In the genomic region with DNA sequence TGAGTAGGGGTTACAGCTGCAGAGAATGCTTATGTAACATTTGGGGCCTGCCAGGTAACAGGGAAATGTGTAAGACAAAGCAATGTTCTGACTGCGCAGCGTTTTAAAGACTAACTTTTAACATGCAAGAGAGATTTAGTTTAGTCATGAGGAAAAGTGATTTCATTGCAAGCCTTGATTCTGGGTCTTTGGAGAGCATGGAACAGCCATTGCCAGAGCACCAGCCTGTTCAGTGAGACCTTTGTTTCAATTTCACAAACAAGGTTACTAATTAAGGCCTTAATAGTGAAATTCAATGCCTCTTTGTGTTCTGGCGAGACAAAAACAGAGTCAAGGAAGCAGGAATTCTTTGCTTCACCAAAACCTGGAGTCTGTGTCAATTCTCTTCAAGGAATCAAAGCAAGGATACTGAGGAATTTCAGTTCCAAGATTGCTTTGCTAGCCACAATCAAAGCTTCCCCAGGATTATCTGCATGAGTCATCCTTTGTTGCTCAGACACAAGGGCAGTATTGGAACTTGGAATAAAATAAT, we compare ENCODE assay signal across 10 cellular contexts. TPM values are rescaled to one million over a fixed set of nuclear protein-coding genes. Genes with fewer than 3 reads are reported as not detected.
DNase-seq lines count a peak whose midpoint lies in the region; ATAC-seq and TF ChIP-seq lines count a peak whose summit lies in the region.
"Had no signal": no experiment of that assay in that cellular context is flagged by ENCODE, and none has a peak within 500 bp of the region (broad histone marks: within the 10 kb centered on the region; RNA-seq: fewer than 3 reads in every experiment).

No MANE protein-coding gene starts in this region.

- no peak for TF ChIP-seq CTCF in HFFc6 (IDR thresholded peaks at IDR 0.05)

- H3K4me1 Mint-ChIP-seq in HFFc6 (ENCODE audit: low read depth): peaks cover 16% of the 10 kb centered on the region
- no peaks in the 10 kb centered on the region for H3K4me1 Mint-ChIP-seq in activated CD4-positive, alpha-beta T cell treated with anti-CD3 and anti-CD28 coated beads for 36 hours

- ATAC-seq in activated CD4-positive, alpha-beta T cell treated with anti-CD3 and anti-CD28 coated beads for 36 hours: no peak
- ATAC-seq in HG03442 (IDR thresholded peaks at IDR 0.05; ENCODE audit: unreplicated experiment): no peak

- peaks cover 9% of the 10 kb centered on the region for H3K36me3 Mint-ChIP-seq in HFFc6 (ENCODE audit: low read depth)
- H3K36me3 Mint-ChIP-seq in activated CD4-positive, alpha-beta T cell treated with anti-CD3 and anti-CD28 coated beads for 36 hours (ENCODE audit: low read depth): peaks cover 9% of the 10 kb centered on the region

- peak overlapping the region; percentile 8 for H3K27ac ChIP-seq in subcutaneous abdominal adipose tissue (ENCODE audit: low read depth, low read length)
- H3K27ac ChIP-seq: cardiac muscle cell had no signal

- H3K4me3 Mint-ChIP-seq in HFFc6: no peak overlapping the region
- H3K4me3 Mint-ChIP-seq in activated CD4-positive, alpha-beta T cell treated with anti-CD3 and anti-CD28 coated beads for 36 hours: no peak overlapping the region

- no peaks in the 10 kb centered on the region for H3K9me3 ChIP-seq in subcutaneous abdominal adipose tissue (ENCODE audit: control insufficient read depth in 5 of 5, low read length in 5 of 5)

- H3K36me3 ChIP-seq in subcutaneous abdominal adipose tissue (ENCODE audit: control insufficient read depth in 5 of 5, insufficient read depth in 5 of 5, low read length in 5 of 5): peaks cover 0 to 17% (median under 1%) of the 10 kb centered on the region in 5 donors
- H3K36me3 ChIP-seq: cardiac muscle cell had no signal

- DNase-seq in HFFc6 (peak; percentile 31), astrocyte of the hippocampus (ENCODE audit: low read depth, low spot score) (peak; percentile 75), iris pigment epithelial cell (ENCODE audit: low read depth) (peak; percentile 73), germinal center (ENCODE audit: low spot score) (no peak)
- DNase-seq in activated CD4-positive, alpha-beta T cell treated with anti-CD3 and anti-CD28 coated beads for 36 hours: no peak
- DNase-seq: GDM1, NCI-H524 had no signal

- intact Hi-C loops in activated CD4-positive, alpha-beta T cell treated with anti-CD3 and anti-CD28 coated beads for 36 hours (cut with DNase I, micrococcal nuclease): no loop called here

- CTCF ChIA-PET in activated CD4-positive, alpha-beta T cell treated with anti-CD3 and anti-CD28 coated beads for 36 hours (lab: Charles Lee): interaction anchor here (0.6 kb wide), 1 partner anchor 595 kb away, joined by 3 read pairs; no protein-coding TSS in a partner anchor

- H3K4me1 ChIP-seq in subcutaneous abdominal adipose tissue (ENCODE audit: control insufficient read depth in 5 of 5, insufficient read depth in 5 of 5, low read length in 5 of 5): peaks cover 0 to 45% (median 23%) of the 10 kb centered on the region in 5 donors

- no peaks in the 10 kb centered on the region for H3K9me3 Mint-ChIP-seq in HFFc6
- peaks cover 2% of the 10 kb centered on the region for H3K9me3 Mint-ChIP-seq in activated CD4-positive, alpha-beta T cell treated with anti-CD3 and anti-CD28 coated beads for 36 hours (ENCODE audit: low read depth)

- no peaks in the 10 kb centered on the region for H3K27me3 ChIP-seq in subcutaneous abdominal adipose tissue (ENCODE audit: control insufficient read depth in 5 of 5, insufficient read depth in 4 of 5, low read length in 5 of 5)
- H3K27me3 ChIP-seq: cardiac muscle cell had no signal

- H3K4me3 ChIP-seq in subcutaneous abdominal adipose tissue (ENCODE audit: low read depth in 1 of 5, low read length in 5 of 5): no peak overlapping the region
- H3K4me3 ChIP-seq: cardiac muscle cell had no signal

- no peak overlapping the region for H3K27ac Mint-ChIP-seq in HFFc6
- no peak overlapping the region for H3K27ac Mint-ChIP-seq in activated CD4-positive, alpha-beta T cell treated with anti-CD3 and anti-CD28 coated beads for 36 hours

- POLR2A ChIA-PET in activated CD4-positive, alpha-beta T cell treated with anti-CD3 and anti-CD28 coated beads for 36 hours (lab: Charles Lee): no interaction called here

- no peak overlapping the region for H3K9ac ChIP-seq in subcutaneous abdominal adipose tissue (ENCODE audit: low read length in 5 of 5)

- no peaks in the 10 kb centered on the region for H3K27me3 Mint-ChIP-seq in HFFc6 (ENCODE audit: insufficient read depth)
- no peaks in the 10 kb centered on the region for H3K27me3 Mint-ChIP-seq in activated CD4-positive, alpha-beta T cell treated with anti-CD3 and anti-CD28 coated beads for 36 hours

RNA-seq across cellular contexts. Expression of a gene that starts 14.4 kb away (rescaled TPM):
- not detected for total RNA-seq in HFFc6 (2021; fragmentation: NEBNext Ultra II Directional; extraction: Animal tissue kit (Norgen Biotek cat#: 25700))
- not detected for total RNA-seq in activated CD4-positive, alpha-beta T cell treated with anti-CD3 and anti-CD28 coated beads for 36 hours

RNA-seq across cellular contexts. Expression of a gene that starts 53.9 kb away (rescaled TPM):
- total RNA-seq in HFFc6 (2021; fragmentation: NEBNext Ultra II Directional; extraction: Animal tissue kit (Norgen Biotek cat#: 25700)): 10 to 100 TPM; 26.8 to 33.9 (median 31.7) TPM
- total RNA-seq in activated CD4-positive, alpha-beta T cell treated with anti-CD3 and anti-CD28 coated beads for 36 hours: 10 to 100 TPM; 44.3 to 45.5 TPM

Comparison
In these comparisons a context has a peak if more than half of its experiments do, and no peak if none do; other contexts are left out.
1. DNase-seq: peak in HFFc6 (single experiment), astrocyte of the hippocampus (single experiment) and iris pigment epithelial cell (single experiment); none in germinal center (single experiment) and activated CD4-positive, alpha-beta T cell treated with anti-CD3 and anti-CD28 coated beads for 36 hours (single experiment).